16 cellular contexts compared by ENCODE assay signal in genomic region chr4:90084277-90084966, GRCh38. TPM values are rescaled to one million over a fixed set of nuclear protein-coding genes. Genes with fewer than 3 reads are reported as not detected.
DNase-seq lines count a peak whose midpoint lies in the region; ATAC-seq and TF ChIP-seq lines count a peak whose summit lies in the region.
"Had no signal": no experiment of that assay in that cellular context is flagged by ENCODE, and none has a peak within 500 bp of the region (broad histone marks: within the 10 kb centered on the region; RNA-seq: fewer than 3 reads in every experiment).

No MANE protein-coding gene starts in this region.

- H4K20me1 ChIP-seq in Karpas-422 (ENCODE audit: insufficient read depth, low read depth, low read length) (no peaks in the 10 kb centered on the region), OCI-LY3 (ENCODE audit: insufficient read depth, low read length) (no peaks in the 10 kb centered on the region)

- H3K27me3 ChIP-seq in Karpas-422 (ENCODE audit: low read length) (no peaks in the 10 kb centered on the region), OCI-LY3 (ENCODE audit: low read depth, low read length) (no peaks in the 10 kb centered on the region), upper lobe of right lung (no peaks in the 10 kb centered on the region), ascending aorta (no peaks in the 10 kb centered on the region)
- H3K27me3 ChIP-seq: BE2C had no signal

- H3K9me3 ChIP-seq in Karpas-422 (ENCODE audit: low read length) (no peaks in the 10 kb centered on the region), OCI-LY3 (ENCODE audit: insufficient read depth, low read length) (no peaks in the 10 kb centered on the region; the same call in 1 of the 2 replicates), upper lobe of right lung (no peaks in the 10 kb centered on the region), ascending aorta (no peaks in the 10 kb centered on the region)
- H3K9me3 ChIP-seq: A549, BE2C had no signal

- peak overlapping the region; percentile 53 for H3K4me3 ChIP-seq in Karpas-422 (ENCODE audit: low read length)
- H3K4me3 ChIP-seq in OCI-LY3 (ENCODE audit: low read length) = peak overlapping the region; percentile 38; the same call in 1 of the 2 replicates
- no peak overlapping the region for H3K4me3 ChIP-seq in upper lobe of right lung
- H3K4me3 ChIP-seq in ascending aorta = no peak overlapping the region
- H3K4me3 ChIP-seq: A549 had no signal

- TF ChIP-seq CTCF in OCI-LY3 (IDR thresholded peaks at IDR 0.05; ENCODE audit: low read depth, low read length) = no peak
- TF ChIP-seq CTCF in upper lobe of right lung (IDR thresholded peaks at IDR 0.05) = no peak
- TF ChIP-seq CTCF in ascending aorta (IDR thresholded peaks at IDR 0.05) = no peak

- peak; percentile 64 for DNase-seq in Karpas-422
- no peak for DNase-seq in memory B cell (ENCODE audit: low spot score in 2 of 2)
- no peak for DNase-seq in upper lobe of right lung
- no peak for DNase-seq in ascending aorta (ENCODE audit: low spot score in 2 of 2)
- DNase-seq in islet precursor cell = no peak
- DNase-seq: BE2C; CD4-positive, alpha-beta memory T cell; COR-L47; DMS153; GF-D8; HCEC 1CT; HFFc6 had no signal

- H3K4me2 ChIP-seq in Karpas-422 (ENCODE audit: low read depth, low read length, poor library complexity, severe bottlenecking) (peak overlapping the region; percentile 62), OCI-LY3 (ENCODE audit: low read length) (peak overlapping the region; percentile 80)
- H3K4me2 ChIP-seq: A549 had no signal

- H3K36me3 Mint-ChIP-seq in memory B cell = no peaks in the 10 kb centered on the region
- H3K36me3 Mint-ChIP-seq: CD4-positive, alpha-beta memory T cell had no signal

- peak; percentile 61 for ATAC-seq in memory B cell (ENCODE audit: low read depth)
- peak; percentile 58 for ATAC-seq in upper lobe of right lung
- ATAC-seq: A549, HepG2 had no signal

- no peak overlapping the region for H3K4me3 Mint-ChIP-seq in memory B cell
- H3K4me3 Mint-ChIP-seq: CD4-positive, alpha-beta memory T cell; HFFc6 had no signal

- H3K9me3 Mint-ChIP-seq in memory B cell = no peaks in the 10 kb centered on the region

- H3K79me2 ChIP-seq in Karpas-422 (ENCODE audit: low read length) (no peaks in the 10 kb centered on the region), OCI-LY3 (ENCODE audit: low read length) (no peaks in the 10 kb centered on the region)

- H3K27me3 Mint-ChIP-seq in memory B cell = no peaks in the 10 kb centered on the region

- H3K9ac ChIP-seq in Karpas-422 (ENCODE audit: low read length) (peak overlapping the region; percentile 58), OCI-LY3 (ENCODE audit: low read length) (0 out of 2 replicates have a peak overlapping the region, but pooled peaks have one; percentile 39)

- H3K4me1 ChIP-seq in Karpas-422 (ENCODE audit: low read length) (peaks cover 70% of the 10 kb centered on the region), OCI-LY3 (ENCODE audit: low read length) (peaks cover 39% of the 10 kb centered on the region), upper lobe of right lung (no peaks in the 10 kb centered on the region), ascending aorta (no peaks in the 10 kb centered on the region)
- H3K4me1 ChIP-seq: A549 had no signal

- no peak overlapping the region for H3K27ac Mint-ChIP-seq in memory B cell
- H3K27ac Mint-ChIP-seq: CD4-positive, alpha-beta memory T cell; HFFc6 had no signal

- peaks cover 12% of the 10 kb centered on the region for H3K4me1 Mint-ChIP-seq in memory B cell
- H3K4me1 Mint-ChIP-seq: CD4-positive, alpha-beta memory T cell had no signal

- H3K9me2 ChIP-seq in Karpas-422 (replicated peaks; ENCODE audit: insufficient read depth, low read length) = no peaks in the 10 kb centered on the region

- H3K27ac ChIP-seq in Karpas-422 (ENCODE audit: low read length) (peak overlapping the region; percentile 99), OCI-LY3 (ENCODE audit: low read length) (peak overlapping the region; percentile 55), upper lobe of right lung (no peak overlapping the region), ascending aorta (no peak overlapping the region)
- H3K27ac ChIP-seq: A549, C4-2B had no signal

- intact Hi-C loops in upper lobe of right lung (cut with DNase I) (no loop called here), ascending aorta (cut with DNase I) (no loop called here)

- H2AFZ ChIP-seq in Karpas-422 (ENCODE audit: low read length) (peak overlapping the region; percentile 93), OCI-LY3 (ENCODE audit: low read depth, low read length) (peak overlapping the region; percentile 42)

- H3K36me3 ChIP-seq in Karpas-422 (ENCODE audit: insufficient read depth, low read length) (no peaks in the 10 kb centered on the region), OCI-LY3 (replicated peaks; ENCODE audit: low read depth, low read length) (peaks cover 1% of the 10 kb centered on the region), upper lobe of right lung (no peaks in the 10 kb centered on the region), ascending aorta (no peaks in the 10 kb centered on the region)
- H3K36me3 ChIP-seq: BE2C had no signal

RNA-seq across cellular contexts. Expression of gene CCSER1, which starts 42.8 kb away (rescaled TPM):
- 0.87 and 3.6 TPM in 2 replicates for total RNA-seq in Karpas-422 (2014; rRNA removed; shearing (Covaris generic); ENCODE audit: low replicate concordance)
- total RNA-seq in upper lobe of right lung (7.4 TPM), ascending aorta (8.9 TPM)
- total RNA-seq: HepG2, HFFc6 had no signal

Comparison
In these comparisons a context has a peak if more than half of its experiments do, and no peak if none do; other contexts are left out.
1. H3K27ac ChIP-seq: peak in Karpas-422 (single experiment) and OCI-LY3 (single experiment); none in upper lobe of right lung (single experiment) and ascending aorta (0 of 2).
2. H3K4me3 ChIP-seq: peak in Karpas-422 (single experiment) and OCI-LY3 (single experiment); none in upper lobe of right lung (single experiment) and ascending aorta (0 of 2).